ENCODE assay signal across 8 cellular contexts in genomic region chr1:149102574-149102973, GRCh38. TPM values are rescaled to one million over a fixed set of nuclear protein-coding genes. Genes with fewer than 3 reads are reported as not detected.
DNase-seq lines count a peak whose midpoint lies in the region; ATAC-seq and TF ChIP-seq lines count a peak whose summit lies in the region.
"Not testable (repeated sequence)": the region's sequence is repeated elsewhere in the genome, so short reads cannot be mapped to it uniquely, and the experiment has no call there.

No MANE protein-coding gene starts in this region.

- not testable (repeated sequence) for TF ChIP-seq POLR2A in gastrocnemius medialis (IDR thresholded peaks at IDR 0.05); transverse colon (IDR thresholded peaks at IDR 0.05)

- peak; percentile 49 for ATAC-seq in GM18502 (IDR thresholded peaks at IDR 0.05; ENCODE audit: poor library complexity, unreplicated experiment)
- peak; percentile 32 for ATAC-seq in HG03196 (IDR thresholded peaks at IDR 0.05; ENCODE audit: unreplicated experiment)
- ATAC-seq in activated T-helper 17 cell treated with anti-CD3 and anti-CD28 coated beads, Interleukin-2, amount 50 U/mL, for 72 hours (replicated peaks): peak; percentile 76
- peak; percentile 56 to 58 for ATAC-seq in gastrocnemius medialis

- H3K4me3 ChIP-seq in coronary artery (peak overlapping the region; percentile 67), kidney epithelial cell (ENCODE audit: low read depth, low read length) (peak overlapping the region; percentile 36), gastrocnemius medialis (peak overlapping the region in 3 of 4 donors; percentile 39 to 65 (median 39)), transverse colon (peak overlapping the region in 2 of 4 donors; percentile 16 to 72)

- H3K36me3 ChIP-seq in kidney epithelial cell (ENCODE audit: control insufficient read depth, insufficient read depth, low read length); gastrocnemius medialis; transverse colon: not testable (repeated sequence)

- H3K36me3 Mint-ChIP-seq in T-helper 2 cell treated with Interferon-gamma antibody and Interleukin-4, amounts not matched to agents 5 μg/mL and 100 μg/mL, for 36 hours (ENCODE audit: low read depth); activated T-helper 17 cell treated with anti-CD3 and anti-CD28 coated beads, Interleukin-2, amount 50 U/mL, for 72 hours (ENCODE audit: low read depth): not testable (repeated sequence)

- not testable (repeated sequence) for TF ChIP-seq CTCF in coronary artery (IDR thresholded peaks at IDR 0.05); kidney epithelial cell (IDR thresholded peaks at IDR 0.05; ENCODE audit: insufficient read depth, low read length, poor library complexity, severe bottlenecking); gastrocnemius medialis (IDR thresholded peaks at IDR 0.05 in 4 of 5, conservative IDR thresholded peaks at IDR 0.05 in 1 of 5); transverse colon (IDR thresholded peaks at IDR 0.05)

- H3K27me3 ChIP-seq in kidney epithelial cell (ENCODE audit: control insufficient read depth, insufficient read depth, low read length); gastrocnemius medialis; transverse colon: not testable (repeated sequence)

- not testable (repeated sequence) for H3K9me3 Mint-ChIP-seq in T-helper 2 cell treated with Interferon-gamma antibody and Interleukin-4, amounts not matched to agents 5 μg/mL and 100 μg/mL, for 36 hours; activated T-helper 17 cell treated with anti-CD3 and anti-CD28 coated beads, Interleukin-2, amount 50 U/mL, for 72 hours

- TF ChIP-seq EP300 in transverse colon (IDR thresholded peaks at IDR 0.05; ENCODE audit: low read depth): not testable (repeated sequence)

- DNase-seq in T-helper 2 cell treated with Interferon-gamma antibody and Interleukin-4, amounts not matched to agents 5 μg/mL and 100 μg/mL, for 36 hours (ENCODE audit: low spot score): peak; percentile 31
- DNase-seq in coronary artery (ENCODE audit: low spot score); kidney epithelial cell (ENCODE audit: low read depth): not testable (repeated sequence)
- peak; percentile 4 to 23 for DNase-seq in gastrocnemius medialis
- DNase-seq in transverse colon: peak; percentile 35

- H3K4me1 Mint-ChIP-seq in T-helper 2 cell treated with Interferon-gamma antibody and Interleukin-4, amounts not matched to agents 5 μg/mL and 100 μg/mL, for 36 hours (ENCODE audit: low read depth); activated T-helper 17 cell treated with anti-CD3 and anti-CD28 coated beads, Interleukin-2, amount 50 U/mL, for 72 hours: not testable (repeated sequence)

- WGBS in transverse colon (ENCODE audit: low coverage in 1 of 2), 2 donors: 0% methylated on average over 3 of the region's 16 CpGs; no CpG with 5 or more reads in 1 of the 2 donors

- not testable (repeated sequence) for H3K27ac Mint-ChIP-seq in T-helper 2 cell treated with Interferon-gamma antibody and Interleukin-4, amounts not matched to agents 5 μg/mL and 100 μg/mL, for 36 hours; activated T-helper 17 cell treated with anti-CD3 and anti-CD28 coated beads, Interleukin-2, amount 50 U/mL, for 72 hours

- H3K9me3 ChIP-seq in gastrocnemius medialis, transverse colon: not testable (repeated sequence)

- intact Hi-C loops in gastrocnemius medialis (cut with DNase I; ENCODE audit: low total_unique reads); transverse colon (cut with DNase I; ENCODE audit: low total_unique reads): not testable (repeated sequence)

- in situ Hi-C loops in gastrocnemius medialis (cut with MboI; ENCODE audit: low sequenced_read_pairs in 4 of 4); transverse colon (cut with MboI; ENCODE audit: low pct_ligation_motif_present in 1 of 4, low pct_unique_long_range_greater_than_20kb in 1 of 4, low sequenced_read_pairs in 3 of 4): not testable (repeated sequence)

- H3K4me3 Mint-ChIP-seq in T-helper 2 cell treated with Interferon-gamma antibody and Interleukin-4, amounts not matched to agents 5 μg/mL and 100 μg/mL, for 36 hours: peak overlapping the region; percentile 54
- peak overlapping the region; percentile 94 for H3K4me3 Mint-ChIP-seq in activated T-helper 17 cell treated with anti-CD3 and anti-CD28 coated beads, Interleukin-2, amount 50 U/mL, for 72 hours

- H3K27ac ChIP-seq in coronary artery, transverse colon: not testable (repeated sequence)
- peak overlapping the region in 1 of 4 donors; percentile 28 for H3K27ac ChIP-seq in gastrocnemius medialis

- H3K4me1 ChIP-seq in gastrocnemius medialis, transverse colon: not testable (repeated sequence)

- H3K27me3 Mint-ChIP-seq in T-helper 2 cell treated with Interferon-gamma antibody and Interleukin-4, amounts not matched to agents 5 μg/mL and 100 μg/mL, for 36 hours (ENCODE audit: low read depth); activated T-helper 17 cell treated with anti-CD3 and anti-CD28 coated beads, Interleukin-2, amount 50 U/mL, for 72 hours: not testable (repeated sequence)

RNA-seq across cellular contexts. Expression of gene NBPF9, which starts 0.8 kb away (rescaled TPM):
- 10 to 100 TPM; 25.0 to 27.9 TPM for total RNA-seq in activated T-helper 17 cell treated with anti-CD3 and anti-CD28 coated beads, Interleukin-2, amount 50 U/mL, for 72 hours
- 23.8 and 24.4 TPM in 2 replicates for total RNA-seq in kidney epithelial cell
- total RNA-seq in gastrocnemius medialis: 1 to 10 TPM; 2.5 to 7.0 (median 3.3) TPM
- 10 to 100 TPM; 13.8 to 37.6 (median 17.8) TPM for total RNA-seq in transverse colon
